In the genomic region with DNA sequence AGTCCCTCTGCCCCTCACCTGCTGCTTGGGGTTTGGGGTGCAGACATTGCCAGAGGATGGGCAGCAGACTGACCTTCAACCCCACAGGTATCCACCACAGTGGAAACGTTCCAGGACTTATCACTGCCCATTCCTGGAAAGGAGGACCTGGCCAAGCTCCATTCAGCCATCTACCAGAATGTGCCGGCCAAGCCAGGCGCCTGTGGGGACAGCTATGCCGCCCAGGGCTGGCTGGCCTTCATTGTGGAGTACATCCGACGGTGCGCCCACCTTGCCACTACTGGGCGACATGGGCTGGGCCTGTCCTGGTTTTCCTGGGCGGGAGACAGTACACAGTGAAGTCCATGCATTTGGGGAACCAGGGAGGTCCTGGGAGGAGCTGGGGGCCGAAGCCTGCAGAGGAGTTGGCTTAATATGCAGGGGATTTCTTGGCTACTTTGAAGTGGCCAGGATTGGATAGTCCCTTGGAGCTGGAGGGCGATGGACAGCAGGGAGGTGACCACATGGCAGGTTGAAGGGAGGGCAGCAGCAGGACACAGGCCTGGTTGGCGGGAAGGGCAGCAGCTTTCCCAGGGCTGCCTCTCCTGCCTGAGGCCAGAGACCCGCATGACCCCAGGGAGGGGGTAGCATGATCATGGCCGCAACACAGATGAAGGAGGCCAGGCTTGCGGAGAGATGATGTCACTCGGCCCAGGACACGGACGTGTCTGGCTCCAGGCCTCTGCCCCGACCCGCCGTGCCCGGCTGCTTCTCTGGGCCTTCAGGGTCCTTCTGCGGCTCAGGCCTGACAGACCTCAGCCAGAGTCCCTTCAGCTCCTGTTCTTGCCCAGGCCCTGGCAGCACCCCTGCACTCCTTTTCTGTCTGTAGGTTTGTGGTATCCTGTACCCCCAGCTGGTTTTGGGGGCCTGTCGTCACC, we compare ENCODE assay signal across 1 cellular context.
TF ChIP-seq lines count a peak whose summit lies in the region.

No MANE protein-coding gene starts in this region.

TF ChIP-seq in HepG2, 621 proteins besides CTCF, POLR2A, EP300 and RAD21:
- TF ChIP-seq ZNF780A (CRISPR knock-in tag; IDR thresholded peaks at IDR 0.05) (no peak), AGO2 (optimal IDR thresholded peaks at IDR 0.05; ENCODE audit: low read depth, low read length) (peak; percentile 13), ATAD3A (CRISPR knock-in tag; IDR thresholded peaks at IDR 0.05) (no peak), ZFP36L1 (CRISPR knock-in tag; IDR thresholded peaks at IDR 0.05) (no peak), ZNF619 (CRISPR knock-in tag; IDR thresholded peaks at IDR 0.05) (no peak)
